16 cellular contexts compared by ENCODE assay signal in genomic region chr2:181262782-181263181, GRCh38.
"Had no signal": no experiment of that assay in that cellular context is flagged by ENCODE, and none has a peak within 500 bp of the region (broad histone marks: within the 10 kb centered on the region; RNA-seq: fewer than 3 reads in every experiment).

No MANE protein-coding gene starts in this region.

- ATAC-seq: gastroesophageal sphincter, left ventricle myocardium superior, natural killer cell, WTC11 had no signal

- H3K36me3 Mint-ChIP-seq: brain, mesothelial cell of epicardium, WTC11 had no signal

- H3K4me3 Mint-ChIP-seq: brain; mesothelial cell of epicardium; natural killer cell; stimulated activated naive CD8-positive, alpha-beta T cell treated with anti-CD3 and anti-CD28 coated beads, Interleukin-15, Interleukin-2, amounts not matched to agents 100 ng/mL and 50 ng/mL, for 24 hours; WTC11 had no signal

- H3K4me3 ChIP-seq: gastroesophageal sphincter, tibial artery had no signal

- H3K27ac Mint-ChIP-seq: brain; mesothelial cell of epicardium; progenitor cell of endocrine pancreas; stimulated activated naive CD8-positive, alpha-beta T cell treated with anti-CD3 and anti-CD28 coated beads, Interleukin-15, Interleukin-2, amounts not matched to agents 100 ng/mL and 50 ng/mL, for 24 hours; WTC11 had no signal

- H3K9me3 ChIP-seq: gastroesophageal sphincter, tibial artery had no signal

- H3K27me3 ChIP-seq: gastroesophageal sphincter, tibial artery had no signal

- H3K4me1 ChIP-seq: gastroesophageal sphincter, tibial artery had no signal

- H3K27me3 Mint-ChIP-seq: stimulated activated naive CD8-positive, alpha-beta T cell treated with anti-CD3 and anti-CD28 coated beads, Interleukin-15, Interleukin-2, amounts not matched to agents 100 ng/mL and 50 ng/mL, for 24 hours had no signal

- DNase-seq: activated effector memory CD4-positive, alpha-beta T cell treated with anti-CD3 and anti-CD28 coated beads, Interleukin-2, amount 50 U/mL, for 16 hours; activated naive CD4-positive, alpha-beta T cell treated with anti-CD3 and anti-CD28 coated beads, Interleukin-2, amount 50 U/mL, for 16 hours; aorta; head of caudate nucleus; left ventricle myocardium superior; mammary epithelial cell; natural killer cell; stimulated activated CD4-positive, alpha-beta T cell treated with anti-CD3 and anti-CD28 coated beads, Interleukin-4, amount 100 ng/mL, for 4 hours; tibial artery had no signal

- H3K27ac ChIP-seq: epithelial cell of prostate, gastroesophageal sphincter, tibial artery had no signal

- H3K9me3 Mint-ChIP-seq: brain; mesothelial cell of epicardium; natural killer cell; stimulated activated naive CD8-positive, alpha-beta T cell treated with anti-CD3 and anti-CD28 coated beads, Interleukin-15, Interleukin-2, amounts not matched to agents 100 ng/mL and 50 ng/mL, for 24 hours; WTC11 had no signal

- H3K36me3 ChIP-seq: gastroesophageal sphincter, tibial artery had no signal
